ENCODE assay signal across 8 cellular contexts in genomic region chr11:118911880-118912741, GRCh38. TPM values are rescaled to one million over a fixed set of nuclear protein-coding genes. Genes with fewer than 3 reads are reported as not detected.
DNase-seq lines count a peak whose midpoint lies in the region; ATAC-seq and TF ChIP-seq lines count a peak whose summit lies in the region.

No MANE protein-coding gene starts in this region.

- intact Hi-C loops in adrenal gland (cut with DNase I) (loop anchor here in 1 of 2 donors (2.0 kb wide), 1 partner anchor 13 kb away; the partner anchor contains the start of gene BCL9L), right cardiac atrium (cut with DNase I) (no loop called here), sigmoid colon (cut with DNase I) (no loop called here)

- H3K27me3 ChIP-seq in H7 (ENCODE audit: control insufficient read depth, insufficient read depth, low read length): no peaks in the 10 kb centered on the region
- H3K27me3 ChIP-seq in adrenal gland: no peaks in the 10 kb centered on the region
- H3K27me3 ChIP-seq in right cardiac atrium (ENCODE audit: control insufficient read depth, insufficient read depth): no peaks in the 10 kb centered on the region
- H3K27me3 ChIP-seq in sigmoid colon: no peaks in the 10 kb centered on the region

- TF ChIP-seq CTCF in adrenal gland (IDR thresholded peaks at IDR 0.05) (no peak), sigmoid colon (IDR thresholded peaks at IDR 0.05) (no peak)

- WGBS in adrenal gland, 4 donors: 14 to 25% (median 22%) methylated on average over 15 to 23 of the region's 23 CpGs
- 26% methylated on average over 23 of the region's 23 CpGs for WGBS in right cardiac atrium
- WGBS in sigmoid colon, 2 donors: 9 to 29% methylated on average over 23 of the region's 23 CpGs

- peak; percentile 42 to 71 for ATAC-seq in right cardiac atrium
- no peak for ATAC-seq in GM21423 (IDR thresholded peaks at IDR 0.05; ENCODE audit: unreplicated experiment)

- H3K4me3 ChIP-seq in H7 (ENCODE audit: insufficient read depth, low read depth, low read length): peak overlapping the region; percentile 56
- H3K4me3 ChIP-seq in adrenal gland: peak overlapping the region in 1 of 4 donors; percentile 57
- no peak overlapping the region for H3K4me3 ChIP-seq in right cardiac atrium (ENCODE audit: low read length)
- H3K4me3 ChIP-seq in sigmoid colon: peak overlapping the region; percentile 6 to 52 (median 45)

- H3K4me1 ChIP-seq in adrenal gland (replicated peaks in 1 of 2): peaks cover 84 to 93% of the 10 kb centered on the region in 2 donors
- H3K4me1 ChIP-seq in right cardiac atrium (ENCODE audit: control insufficient read depth, insufficient read depth, low read length): peaks cover 60% of the 10 kb centered on the region
- peaks cover 0 to 100% (median 98%) of the 10 kb centered on the region in 4 donors for H3K4me1 ChIP-seq in sigmoid colon

- DNase-seq in H7: peak; percentile 82
- peak; percentile 86 to 91 for DNase-seq in SW 1271 (lab: John Stamatoyannopoulos, UW)
- peak; percentile 91 to 97 (median 92) for DNase-seq in adrenal gland
- DNase-seq in right cardiac atrium: peak; percentile 91 to 92 (median 91)
- DNase-seq in sigmoid colon: peak; percentile 97
- no peak for DNase-seq in NCI-H748 treated with DMSO at 0.1 percent for 48 hours (lab: John Stamatoyannopoulos, UW)
- no peak for DNase-seq in NCI-H1048 (lab: John Stamatoyannopoulos, UW)

- H3K36me3 ChIP-seq in H7 (replicated peaks; ENCODE audit: control insufficient read depth, insufficient read depth, low read length) (peaks cover 4% of the 10 kb centered on the region), adrenal gland (replicated peaks in 1 of 2) (peaks cover 0 to 4% of the 10 kb centered on the region in 2 donors), sigmoid colon (peaks cover 0 to 9% (median 7%) of the 10 kb centered on the region in 4 donors)

- TF ChIP-seq POLR2A in adrenal gland (IDR thresholded peaks at IDR 0.05) (peak in 1 of 2 donors; percentile 38), sigmoid colon (IDR thresholded peaks at IDR 0.05) (peak in 1 of 2 donors; percentile 45)

- no peak for TF ChIP-seq EP300 in sigmoid colon (IDR thresholded peaks at IDR 0.05)

- H3K9me3 ChIP-seq in adrenal gland (replicated peaks in 1 of 3): no peaks in the 10 kb centered on the region
- H3K9me3 ChIP-seq in right cardiac atrium (ENCODE audit: control insufficient read depth, low read length): no peaks in the 10 kb centered on the region
- no peaks in the 10 kb centered on the region for H3K9me3 ChIP-seq in sigmoid colon

- H3K27ac ChIP-seq in adrenal gland (peak overlapping the region; percentile 87 to 98 (median 93)), right cardiac atrium (ENCODE audit: low read length) (peak overlapping the region; percentile 82), sigmoid colon (peak overlapping the region; percentile 95 to 100 (median 100))

RNA-seq across cellular contexts. Expression of gene BCL9L, which starts 13.6 kb away (rescaled TPM):
- 15.8 and 18.5 TPM in 2 replicates for total RNA-seq in H7 (2014; rRNA removed; shearing (Covaris generic))
- 100 to 1,000 TPM in 2 of 8 donors, 10 to 100 TPM in 6; 32.2 to 108 (median 60.5) TPM for total RNA-seq in adrenal gland
- polyA plus RNA-seq in adrenal gland: 10 to 100 TPM in 2 of 3 donors, 1 to 10 TPM in 1; 7.8 to 47.7 (median 18.3) TPM
- 10 to 100 TPM; 44.0 to 76.7 (median 54.6) TPM for total RNA-seq in right cardiac atrium
- 29.9 TPM for polyA plus RNA-seq in right cardiac atrium
- 10 to 100 TPM in 3 of 4 donors, 1 to 10 TPM in 1; 7.9 to 46.5 (median 10.8) TPM for total RNA-seq in sigmoid colon
- 10 to 100 TPM in 1 of 3 donors, 1 to 10 TPM in 2; 4.8 to 33.2 (median 7.4) TPM for polyA plus RNA-seq in sigmoid colon

RNA-seq across cellular contexts. Expression of gene CXCR5, which starts 28.4 kb away (rescaled TPM):
- total RNA-seq in H7 (2014; rRNA removed; shearing (Covaris generic)): 0.04 TPM in 1 of 2 replicates, not detected in the other
- under 1 TPM in 3 of 8 donors, not detected in 5; 0.04 to 0.11 (median 0.10) TPM for total RNA-seq in adrenal gland
- polyA plus RNA-seq in adrenal gland: under 1 TPM in 2 of 3 donors, not detected in 1; 0.24 to 0.27 TPM
- not detected for total RNA-seq in right cardiac atrium
- 0.34 TPM for polyA plus RNA-seq in right cardiac atrium
- total RNA-seq in sigmoid colon: not detected
- polyA plus RNA-seq in sigmoid colon: 10 to 100 TPM in 1 of 3 donors, under 1 TPM in 2; under 0.01 to 11.5 (median 0.23) TPM

RNA-seq across cellular contexts. Expression of gene UPK2, which starts 44.0 kb away (rescaled TPM):
- 0.21 TPM in 1 of 2 replicates, not detected in the other for total RNA-seq in H7 (2014; rRNA removed; shearing (Covaris generic))
- total RNA-seq in adrenal gland (not detected), right cardiac atrium (not detected), sigmoid colon (not detected)
- polyA plus RNA-seq in adrenal gland (1 to 10 TPM in 1 of 3 donors, under 1 TPM in 1, not detected in 1; 0.64 to 1.0 TPM), right cardiac atrium (not detected), sigmoid colon (not detected)

RNA-seq across cellular contexts. Expression of gene FOXR1, which starts 59.5 kb away (rescaled TPM):
- total RNA-seq in H7 (2014; rRNA removed; shearing (Covaris generic)): not detected in 2 replicates
- total RNA-seq in adrenal gland: not detected
- not detected for polyA plus RNA-seq in adrenal gland
- total RNA-seq in right cardiac atrium: not detected
- polyA plus RNA-seq in right cardiac atrium: not detected
- not detected for total RNA-seq in sigmoid colon
- polyA plus RNA-seq in sigmoid colon: not detected

Comparison
In these comparisons a context has a peak if more than half of its experiments do, and no peak if none do; other contexts are left out.
1. DNase-seq: peak in H7 (single experiment), SW 1271 (2 of 2), adrenal gland (7 of 7), right cardiac atrium (3 of 3) and sigmoid colon (single experiment); none in NCI-H748 treated with DMSO at 0.1 percent for 48 hours (single experiment) and NCI-H1048 (single experiment).
2. Peak in every context shown above with its lines, with median percentiles within 50 percentile points of each other: H3K27ac ChIP-seq.